Comparison of ENCODE assay signal across 7 cellular contexts in the genomic region with DNA sequence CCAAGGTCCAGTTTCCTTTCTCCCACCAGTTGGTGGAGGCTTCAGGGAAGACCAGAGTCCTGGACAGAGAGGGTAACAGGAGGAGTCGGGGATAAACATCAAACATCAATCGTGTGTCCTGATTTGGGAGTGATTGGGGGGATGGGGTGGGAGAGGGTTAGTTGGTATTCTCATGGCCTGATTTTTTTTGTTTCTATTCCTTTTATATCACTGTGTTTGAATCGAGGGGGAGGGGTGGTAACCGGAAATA. TPM values are rescaled to one million over a fixed set of nuclear protein-coding genes. Genes with fewer than 3 reads are reported as not detected.
DNase-seq lines count a peak whose midpoint lies in the region; ATAC-seq, FAIRE-seq and TF ChIP-seq lines count a peak whose summit lies in the region.

No MANE protein-coding gene starts in this region.

- H3K27me3 ChIP-seq in HUES6 (ENCODE audit: control insufficient read depth, insufficient read depth, low read length): peaks cover 27% of the 10 kb centered on the region
- no peaks in the 10 kb centered on the region for H3K27me3 ChIP-seq in hepatocyte
- H3K27me3 ChIP-seq in small intestine (ENCODE audit: control insufficient read depth in 2 of 2, insufficient read depth in 2 of 2, low read length in 2 of 2): no peaks in the 10 kb centered on the region

- H3K36me3 Mint-ChIP-seq in activated CD4-positive, alpha-beta memory T cell treated with anti-CD3 and anti-CD28 coated beads for 36 hours: peaks cover 33% of the 10 kb centered on the region

- intact Hi-C loops in activated CD4-positive, alpha-beta memory T cell treated with anti-CD3 and anti-CD28 coated beads for 36 hours (cut with micrococcal nuclease): loop anchor here (2.0 kb wide), 2 partner anchors 111 to 233 kb away; partner anchors contain the start of gene TAPBP

- H3K4me1 Mint-ChIP-seq in activated CD4-positive, alpha-beta memory T cell treated with anti-CD3 and anti-CD28 coated beads for 36 hours (ENCODE audit: low read depth): peaks cover 61% of the 10 kb centered on the region

- peak overlapping the region; percentile 85 for H3K4me3 Mint-ChIP-seq in activated CD4-positive, alpha-beta memory T cell treated with anti-CD3 and anti-CD28 coated beads for 36 hours

- no peak for TF ChIP-seq CTCF in hepatocyte (IDR thresholded peaks at IDR 0.05; ENCODE audit: poor library complexity)

- H2AFZ ChIP-seq in hepatocyte: no peak overlapping the region

- no peak overlapping the region for H3K27ac ChIP-seq in HUES6 (ENCODE audit: low read depth, low read length)
- peak overlapping the region; percentile 33 for H3K27ac ChIP-seq in hepatocyte
- peak overlapping the region; percentile 2 to 37 for H3K27ac ChIP-seq in small intestine (ENCODE audit: low read depth in 1 of 2, low read length in 1 of 2)

- H3K4me1 ChIP-seq in HUES6 (ENCODE audit: control insufficient read depth, insufficient read depth, low read length): peaks cover 42% of the 10 kb centered on the region; the same call in 1 of the 2 replicates
- peaks cover 37% of the 10 kb centered on the region for H3K4me1 ChIP-seq in hepatocyte (ENCODE audit: insufficient read depth)
- peaks cover 9 to 13% of the 10 kb centered on the region in 2 donors for H3K4me1 ChIP-seq in small intestine (ENCODE audit: control insufficient read depth in 2 of 2, insufficient read depth in 1 of 2, low read depth in 1 of 2, low read length in 1 of 2)

- H3K9ac ChIP-seq in HUES6 (ENCODE audit: low read length): no peak overlapping the region

- 9% methylated on average over 4 of the region's 4 CpGs for WGBS in hepatocyte (ENCODE audit: low lambda C conversion rate, missing lambda C conversion rate)
- whole genome bisulfite sequencing in small intestine, 3 donors: 3% methylated on average over 4 of the region's 4 CpGs

- H3K36me3 ChIP-seq in HUES6 (ENCODE audit: control insufficient read depth, insufficient read depth, low read length) (peaks cover 23% of the 10 kb centered on the region), hepatocyte (replicated peaks; ENCODE audit: insufficient read depth, low read depth) (no peaks in the 10 kb centered on the region), small intestine (ENCODE audit: control insufficient read depth in 2 of 2, insufficient read depth in 2 of 2, low read length in 2 of 2) (peaks cover 5 to 12% of the 10 kb centered on the region in 2 donors)

- POLR2A ChIA-PET in activated CD4-positive, alpha-beta memory T cell treated with anti-CD3 and anti-CD28 coated beads for 36 hours (lab: Charles Lee): interaction anchor here (0.6 to 2.0 kb wide), 4 partner anchors 44 to 232 kb away, joined by 3 to 9 read pairs (median 6); partner anchors contain the start of gene B3GALT4

- CTCF ChIA-PET in activated CD4-positive, alpha-beta memory T cell treated with anti-CD3 and anti-CD28 coated beads for 36 hours (lab: Charles Lee): interaction anchor here (1.0 to 3.8 kb wide), 4 partner anchors 44 to 141 kb away, joined by 3 to 16 read pairs (median 6); partner anchors contain the start of genes RPS18 and VPS52

- peak overlapping the region; percentile 91 for H3K27ac Mint-ChIP-seq in activated CD4-positive, alpha-beta memory T cell treated with anti-CD3 and anti-CD28 coated beads for 36 hours

- FAIRE-seq in small intestine (lab: Jason Lieb, UNC): no peak

- no peaks in the 10 kb centered on the region for H3K9me3 Mint-ChIP-seq in activated CD4-positive, alpha-beta memory T cell treated with anti-CD3 and anti-CD28 coated beads for 36 hours

- no peak for ATAC-seq in GM19035 (IDR thresholded peaks at IDR 0.05; ENCODE audit: unreplicated experiment)

- peak overlapping the region; percentile 82 for H3K4me3 ChIP-seq in HUES6 (ENCODE audit: low read depth, low read length)
- no peak overlapping the region for H3K4me3 ChIP-seq in hepatocyte
- peak overlapping the region in 1 of 2 donors; percentile 63 for H3K4me3 ChIP-seq in small intestine (ENCODE audit: low read depth in 1 of 2, low read length in 2 of 2)

- H3K9me3 ChIP-seq in HUES6 (ENCODE audit: control insufficient read depth, insufficient read depth, low read depth, low read length) (no peaks in the 10 kb centered on the region), hepatocyte (ENCODE audit: low read depth) (no peaks in the 10 kb centered on the region), small intestine (ENCODE audit: control insufficient read depth, low read depth) (no peaks in the 10 kb centered on the region)

- no peaks in the 10 kb centered on the region for H3K9me2 ChIP-seq in hepatocyte (replicated peaks; ENCODE audit: insufficient read depth)

- H4K20me1 ChIP-seq in hepatocyte (ENCODE audit: insufficient read depth, poor library complexity, severe bottlenecking): peaks cover 13% of the 10 kb centered on the region

- no peak for DNase-seq in activated CD4-positive, alpha-beta memory T cell treated with anti-CD3 and anti-CD28 coated beads for 36 hours
- no peak for DNase-seq in hepatocyte (ENCODE audit: low spot score)
- no peak for DNase-seq in small intestine
- DNase-seq in DMS114 treated with DMSO at 0.1 percent for 48 hours (lab: John Stamatoyannopoulos, UW; ENCODE audit: unreplicated experiment): no peak
- no peak for DNase-seq in stimulated activated CD8-positive, alpha-beta memory T cell treated with anti-CD3 and anti-CD28 coated beads, Interleukin-4, amount 100 ng/mL, for 48 hours

- peaks cover 57% of the 10 kb centered on the region for H3K79me2 ChIP-seq in hepatocyte

- H3K27me3 Mint-ChIP-seq in activated CD4-positive, alpha-beta memory T cell treated with anti-CD3 and anti-CD28 coated beads for 36 hours: no peaks in the 10 kb centered on the region

- H3K4me2 ChIP-seq in hepatocyte: peak overlapping the region; percentile 93

RNA-seq across cellular contexts. Expression of gene HSD17B8, which starts 0.4 kb away (rescaled TPM):
- total RNA-seq in activated CD4-positive, alpha-beta memory T cell treated with anti-CD3 and anti-CD28 coated beads for 36 hours: 10 to 100 TPM; 35.3 to 36.1 TPM
- total RNA-seq in hepatocyte: 6.0 and 7.8 TPM in 2 replicates
- polyA plus RNA-seq in hepatocyte (11.1 and 12.9 TPM in 2 replicates), small intestine (10 to 100 TPM; 30.9 to 33.8 (median 32.2) TPM)

RNA-seq across cellular contexts. Expression of gene SLC39A7, which starts 3.4 kb away (rescaled TPM):
- total RNA-seq in activated CD4-positive, alpha-beta memory T cell treated with anti-CD3 and anti-CD28 coated beads for 36 hours: 10 to 100 TPM; 42.0 to 45.7 TPM
- 118 and 130 TPM in 2 replicates for total RNA-seq in hepatocyte
- polyA plus RNA-seq in hepatocyte (46.4 and 55.0 TPM in 2 replicates), small intestine (100 to 1,000 TPM in 1 of 3 donors, 10 to 100 TPM in 2; 38.9 to 162 (median 57.3) TPM)

RNA-seq across cellular contexts. Expression of gene RXRB, which starts 3.6 kb away (rescaled TPM):
- 10 to 100 TPM; 40.9 to 41.4 TPM for total RNA-seq in activated CD4-positive, alpha-beta memory T cell treated with anti-CD3 and anti-CD28 coated beads for 36 hours
- total RNA-seq in hepatocyte: 14.2 and 17.0 TPM in 2 replicates
- 24.6 and 29.8 TPM in 2 replicates for polyA plus RNA-seq in hepatocyte
- polyA plus RNA-seq in small intestine: 10 to 100 TPM; 26.3 to 32.4 (median 29.2) TPM

RNA-seq across cellular contexts. Expression of gene RING1, which starts 4.2 kb away (rescaled TPM):
- total RNA-seq in activated CD4-positive, alpha-beta memory T cell treated with anti-CD3 and anti-CD28 coated beads for 36 hours: 10 to 100 TPM; 25.4 to 28.4 TPM
- 25.0 and 25.6 TPM in 2 replicates for total RNA-seq in hepatocyte
- polyA plus RNA-seq in hepatocyte (32.3 and 32.5 TPM in 2 replicates), small intestine (10 to 100 TPM; 30.4 to 46.7 (median 42.3) TPM)

RNA-seq across cellular contexts. Expression of gene COL11A2, which starts 11.8 kb away (rescaled TPM):
- total RNA-seq in activated CD4-positive, alpha-beta memory T cell treated with anti-CD3 and anti-CD28 coated beads for 36 hours: 1 to 10 TPM in 1 of 2 experiments, under 1 TPM in 1; 0.69 to 1.0 TPM
- 2.5 and 3.0 TPM in 2 replicates for total RNA-seq in hepatocyte
- polyA plus RNA-seq in hepatocyte: 4.2 and 4.7 TPM in 2 replicates
- polyA plus RNA-seq in small intestine: under 1 TPM; 0.27 to 0.67 (median 0.57) TPM
